ENCODE assay signal across 10 cellular contexts in the genomic region with DNA sequence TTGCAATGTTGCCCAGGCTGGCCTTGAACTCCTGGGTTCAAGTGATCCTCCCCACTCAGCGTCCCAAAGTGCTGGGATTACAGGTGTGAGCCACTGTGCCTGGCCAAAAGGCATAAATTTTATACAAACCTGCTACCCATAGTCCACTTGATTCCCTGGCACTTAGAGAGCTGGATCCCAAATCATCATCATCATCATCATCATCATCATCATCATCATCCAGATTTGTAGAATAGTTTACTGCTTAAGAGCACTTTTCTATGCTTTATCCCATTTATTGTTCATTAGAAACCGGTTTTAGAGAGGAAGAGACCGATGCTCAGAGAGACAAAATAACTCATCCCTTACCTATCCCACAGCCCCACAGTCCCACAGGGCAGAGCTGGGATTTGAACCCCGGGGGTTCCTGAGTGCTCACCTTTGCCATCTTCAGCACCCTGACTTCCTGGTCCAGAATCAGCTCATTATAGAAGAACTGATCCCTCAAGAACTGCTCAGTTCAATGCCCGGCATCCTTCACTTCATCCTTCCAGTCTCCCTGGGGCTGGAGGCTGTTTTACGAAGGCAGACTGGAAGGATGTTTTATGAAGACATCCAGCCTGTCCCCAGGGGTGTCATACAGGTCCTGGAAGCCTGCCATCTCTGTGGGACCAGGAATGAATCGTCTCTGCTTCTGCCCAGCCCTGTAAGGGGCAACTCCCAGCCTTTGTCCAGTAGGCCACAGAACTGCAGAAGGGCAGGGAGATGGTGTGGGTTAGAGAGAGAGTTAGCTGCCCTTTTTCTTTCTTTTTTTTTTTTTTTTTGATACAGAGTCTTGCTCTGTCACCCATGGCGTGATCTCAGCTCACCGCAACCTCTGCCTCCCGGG. TPM values are rescaled to one million over a fixed set of nuclear protein-coding genes. Genes with fewer than 3 reads are reported as not detected.
DNase-seq lines count a peak whose midpoint lies in the region; ATAC-seq and TF ChIP-seq lines count a peak whose summit lies in the region.
"Had no signal": no experiment of that assay in that cellular context is flagged by ENCODE, and none has a peak within 500 bp of the region (broad histone marks: within the 10 kb centered on the region; RNA-seq: fewer than 3 reads in every experiment).

No MANE protein-coding gene starts in this region.

- TF ChIP-seq POLR2A in breast epithelium (IDR thresholded peaks at IDR 0.05) = no peak

- ATAC-seq in CD4-positive, CD25-positive, alpha-beta regulatory T cell (ENCODE audit: low read depth in 2 of 2) = no peak
- ATAC-seq in GM21528 (IDR thresholded peaks at IDR 0.05; ENCODE audit: low FRiP score, unreplicated experiment) = peak; percentile 13
- ATAC-seq in lower lobe of right lung = peak in 1 of 2 donors; percentile 42
- no peak for ATAC-seq in GM18517 (IDR thresholded peaks at IDR 0.05; ENCODE audit: unreplicated experiment)

- no peaks in the 10 kb centered on the region for H3K36me3 ChIP-seq in CD4-positive, CD25-positive, alpha-beta regulatory T cell (ENCODE audit: control insufficient read depth, insufficient read depth, low read length)
- H3K36me3 ChIP-seq in lower lobe of right lung (no peaks in the 10 kb centered on the region), breast epithelium (no peaks in the 10 kb centered on the region)

- H3K36me3 Mint-ChIP-seq in CD4-positive, CD25-positive, alpha-beta regulatory T cell = no peaks in the 10 kb centered on the region
- no peaks in the 10 kb centered on the region for H3K36me3 Mint-ChIP-seq in glutamatergic neuron (ENCODE audit: unreplicated experiment)

- no peaks in the 10 kb centered on the region for H3K9me3 ChIP-seq in CD4-positive, CD25-positive, alpha-beta regulatory T cell (ENCODE audit: control insufficient read depth in 2 of 2, low read length in 2 of 2)
- H3K9me3 ChIP-seq in lower lobe of right lung (no peaks in the 10 kb centered on the region), breast epithelium (no peaks in the 10 kb centered on the region)

- DNase-seq in CD4-positive, CD25-positive, alpha-beta regulatory T cell = no peak
- peak; percentile 21 for DNase-seq in NCI-H69 (lab: John Stamatoyannopoulos, UW)
- DNase-seq in lower lobe of right lung = no peak
- no peak for DNase-seq in breast epithelium (ENCODE audit: low spot score in 2 of 2)
- no peak for DNase-seq in glutamatergic neuron
- DNase-seq in NCI-H524 treated with DMSO at 0.1 percent for 48 hours (lab: John Stamatoyannopoulos, UW) = no peak
- DNase-seq: DMS153 had no signal

- intact Hi-C loops in lower lobe of right lung (cut with DNase I) (no loop called here), breast epithelium (cut with DNase I; ENCODE audit: low total_unique reads) (no loop called here)

- H3K4me3 ChIP-seq in CD4-positive, CD25-positive, alpha-beta regulatory T cell (ENCODE audit: low read depth, low read length) = no peak overlapping the region
- H3K4me3 ChIP-seq in lower lobe of right lung = no peak overlapping the region
- H3K4me3 ChIP-seq in breast epithelium = no peak overlapping the region

- H3K27ac Mint-ChIP-seq in CD4-positive, CD25-positive, alpha-beta regulatory T cell = peak overlapping the region; percentile 93 to 98 (median 95)
- H3K27ac Mint-ChIP-seq in glutamatergic neuron (ENCODE audit: unreplicated experiment) = no peak overlapping the region

- peaks cover 6% of the 10 kb centered on the region for H3K4me1 ChIP-seq in CD4-positive, CD25-positive, alpha-beta regulatory T cell (ENCODE audit: control insufficient read depth, insufficient read depth, low read length, poor library complexity, severe bottlenecking)
- H3K4me1 ChIP-seq in lower lobe of right lung = peaks cover 13% of the 10 kb centered on the region
- no peaks in the 10 kb centered on the region for H3K4me1 ChIP-seq in breast epithelium

- peaks cover 11% of the 10 kb centered on the region for H3K27me3 Mint-ChIP-seq in CD4-positive, CD25-positive, alpha-beta regulatory T cell
- H3K27me3 Mint-ChIP-seq in glutamatergic neuron (ENCODE audit: unreplicated experiment) = no peaks in the 10 kb centered on the region

- H3K27me3 ChIP-seq in CD4-positive, CD25-positive, alpha-beta regulatory T cell (ENCODE audit: control insufficient read depth, insufficient read depth, low read length) = no peaks in the 10 kb centered on the region
- H3K27me3 ChIP-seq in lower lobe of right lung (ENCODE audit: low read depth) (no peaks in the 10 kb centered on the region), breast epithelium (no peaks in the 10 kb centered on the region)

- TF ChIP-seq CTCF in lower lobe of right lung (IDR thresholded peaks at IDR 0.05) (no peak), breast epithelium (IDR thresholded peaks at IDR 0.05) (no peak), glutamatergic neuron (IDR thresholded peaks at IDR 0.05; ENCODE audit: partially characterized antibody, unreplicated experiment) (no peak)

- H3K27ac ChIP-seq in CD4-positive, CD25-positive, alpha-beta regulatory T cell (ENCODE audit: insufficient read depth, low read length, poor library complexity, severe bottlenecking) = no peak overlapping the region
- H3K27ac ChIP-seq in lower lobe of right lung (peak overlapping the region; percentile 81), breast epithelium (no peak overlapping the region)

- peak overlapping the region in 3 of 4 donors; percentile 78 to 94 (median 91) for H3K4me3 Mint-ChIP-seq in CD4-positive, CD25-positive, alpha-beta regulatory T cell
- H3K4me3 Mint-ChIP-seq in glutamatergic neuron (ENCODE audit: unreplicated experiment) = no peak overlapping the region

- H3K4me1 Mint-ChIP-seq in CD4-positive, CD25-positive, alpha-beta regulatory T cell = peaks cover 5 to 17% (median 13%) of the 10 kb centered on the region in 4 donors
- no peaks in the 10 kb centered on the region for H3K4me1 Mint-ChIP-seq in glutamatergic neuron (ENCODE audit: low read depth, unreplicated experiment)
- H3K4me1 Mint-ChIP-seq: nephron had no signal

- H3K9me3 Mint-ChIP-seq in CD4-positive, CD25-positive, alpha-beta regulatory T cell = peaks cover 0 to 1% (median 0%) of the 10 kb centered on the region in 7 donors
- peaks cover 2% of the 10 kb centered on the region for H3K9me3 Mint-ChIP-seq in glutamatergic neuron (ENCODE audit: unreplicated experiment)
- H3K9me3 Mint-ChIP-seq: nephron had no signal

RNA-seq across cellular contexts. Expression of a gene that starts 20.2 kb away (rescaled TPM):
- 19.3 TPM for total RNA-seq in CD4-positive, CD25-positive, alpha-beta regulatory T cell
- polyA plus RNA-seq in CD4-positive, CD25-positive, alpha-beta regulatory T cell = 10 to 100 TPM in 2 of 4 donors, 1 to 10 TPM in 2; 9.0 to 15.9 (median 10.8) TPM
- total RNA-seq in lower lobe of right lung = 21.1 TPM
- 1 to 10 TPM in 2 of 3 donors, under 1 TPM in 1; 0.32 to 1.3 (median 1.0) TPM for total RNA-seq in breast epithelium
- not detected for total RNA-seq in glutamatergic neuron (ENCODE audit: unreplicated experiment)

RNA-seq across cellular contexts. Expression of a gene that starts 43.0 kb away (rescaled TPM):
- 15.9 TPM for total RNA-seq in CD4-positive, CD25-positive, alpha-beta regulatory T cell
- polyA plus RNA-seq in CD4-positive, CD25-positive, alpha-beta regulatory T cell = 10 to 100 TPM; 12.1 to 16.1 (median 14.1) TPM
- total RNA-seq in lower lobe of right lung (12.3 TPM), breast epithelium (10 to 100 TPM in 1 of 3 donors, 1 to 10 TPM in 2; 9.4 to 13.0 (median 9.8) TPM), glutamatergic neuron (ENCODE audit: unreplicated experiment) (20.2 TPM)
